In genomic region chr14:23299986-23300686, GRCh38 we compare ENCODE assay signal across 8 cellular contexts. TPM values are rescaled to one million over a fixed set of nuclear protein-coding genes. Genes with fewer than 3 reads are reported as not detected.
DNase-seq lines count a peak whose midpoint lies in the region; ATAC-seq, FAIRE-seq and TF ChIP-seq lines count a peak whose summit lies in the region.

No MANE protein-coding gene starts in this region.

- 91% methylated on average over 10 of the region's 10 CpGs for WGBS in HepG2 (ENCODE audit: low lambda C conversion rate)

- H2AFZ ChIP-seq in HepG2 (ENCODE audit: low read length): no peak overlapping the region

- ATAC-seq in HepG2 (no peak), thoracic aorta (ENCODE audit: insufficient number of reproducible peaks, low FRiP score, low read depth) (no peak)

- H3K9me3 ChIP-seq in adipocyte (ENCODE audit: control insufficient read depth, low read length) (no peaks in the 10 kb centered on the region), HepG2 (ENCODE audit: low read length) (no peaks in the 10 kb centered on the region), thoracic aorta (no peaks in the 10 kb centered on the region)

- H4K20me1 ChIP-seq in HepG2 (ENCODE audit: insufficient read depth, low read length): no peaks in the 10 kb centered on the region

- no TSS peak for BruUV-seq in HepG2 (replicated peaks; lab: Mats Ljungman, UMichigan)

- peaks cover 3% of the 10 kb centered on the region for H3K27me3 Mint-ChIP-seq in activated CD4-positive, alpha-beta T cell treated with anti-CD3 and anti-CD28 coated beads, Interleukin-2, amount 10 ng/mL, durations not matched to agents 24 days and 14 days

- CTCF ChIA-PET in HepG2 (lab: Yijun Ruan, JAX; ENCODE audit: low intra/inter-chr PET ratio, low total read pairs): interaction anchor here (1.0 to 2.4 kb wide), 5 partner anchors 21 to 230 kb away, joined by 3 to 17 read pairs (median 3); no protein-coding TSS in a partner anchor

- no peaks in the 10 kb centered on the region for H3K9me3 Mint-ChIP-seq in activated CD4-positive, alpha-beta T cell treated with anti-CD3 and anti-CD28 coated beads, Interleukin-2, amount 10 ng/mL, durations not matched to agents 24 days and 14 days

- no peak for TF ChIP-seq RAD21 in HepG2 (CRISPR knock-in tag; IDR thresholded peaks at IDR 0.05)

- H3K36me3 ChIP-seq in adipocyte (ENCODE audit: control insufficient read depth, insufficient read depth, low read length, severe bottlenecking) (no peaks in the 10 kb centered on the region), HepG2 (replicated peaks in 1 of 2; ENCODE audit: control insufficient read depth in 1 of 2, insufficient read depth in 2 of 2, low read length in 2 of 2) (peaks cover 3% of the 10 kb centered on the region in 2 experiments; a peak in 1 of 5 replicates), thoracic aorta (no peaks in the 10 kb centered on the region)

- in situ Hi-C loops in HepG2 (cut with HindIII; ENCODE audit: extremely low pct_ligation_motif_present, low pct_unique_long_range_greater_than_20kb) (loop anchor here (5.0 to 25.0 kb wide), 2 partner anchors 38 to 837 kb away; partner anchors contain the start of genes EMC9, FITM1, PSME1 and PSME2), GM13977 (cut with MboI; ENCODE audit: low pct_unique_long_range_greater_than_20kb, low sequenced_read_pairs, unreplicated experiment) (no loop called here)

- H3K27ac Mint-ChIP-seq in activated CD4-positive, alpha-beta T cell treated with anti-CD3 and anti-CD28 coated beads, Interleukin-2, amount 10 ng/mL, durations not matched to agents 24 days and 14 days: peak overlapping the region; percentile 99

- peaks cover 26% of the 10 kb centered on the region for H3K4me1 Mint-ChIP-seq in activated CD4-positive, alpha-beta T cell treated with anti-CD3 and anti-CD28 coated beads, Interleukin-2, amount 10 ng/mL, durations not matched to agents 24 days and 14 days

- intact Hi-C loops in activated CD4-positive, alpha-beta T cell treated with anti-CD3 and anti-CD28 coated beads, Interleukin-2, amount 10 ng/mL, durations not matched to agents 24 days and 14 days (cut with micrococcal nuclease): loop anchor here (1.0 to 5.0 kb wide), 4 partner anchors 33 to 373 kb away; partner anchors contain the start of genes ACIN1, C14orf119 and PRMT5
- intact Hi-C loops in HepG2 (cut with micrococcal nuclease; ENCODE audit: unreplicated experiment): loop anchor here (1.0 to 10.0 kb wide), 5 partner anchors 35 to 995 kb away; partner anchors contain the start of genes AJUBA, DCAF11, DHRS1 and NOP9

- peaks cover 4% of the 10 kb centered on the region for H3K79me2 ChIP-seq in HepG2 (ENCODE audit: insufficient read depth, low read length)

- H3K9ac ChIP-seq in adipocyte (ENCODE audit: low read length): peak overlapping the region; percentile 98
- peak overlapping the region; percentile 80 for H3K9ac ChIP-seq in HepG2 (ENCODE audit: insufficient read depth, low read depth, low read length)

- FAIRE-seq in HepG2 (lab: Jason Lieb, UNC): no peak

- H3K4me3 ChIP-seq in adipocyte (ENCODE audit: low read length): peak overlapping the region; percentile 97
- H3K4me3 ChIP-seq in HepG2 (replicated peaks in 1 of 3; ENCODE audit: insufficient read depth in 1 of 3, low read depth in 2 of 3, low read length in 3 of 3): peak overlapping the region; percentile 65 to 88 (median 75)
- peak overlapping the region; percentile 80 for H3K4me3 ChIP-seq in thoracic aorta

- TF ChIP-seq POLR2A in HepG2 (IDR thresholded peaks at IDR 0.05; ENCODE audit: insufficient read depth in 1 of 2, low read depth in 2 of 2, low read length in 2 of 2): no peak

- H3K27me3 ChIP-seq in adipocyte (replicated peaks; ENCODE audit: control insufficient read depth, insufficient read depth, low read length): no peaks in the 10 kb centered on the region
- H3K27me3 ChIP-seq in HepG2 (ENCODE audit: control insufficient read depth in 1 of 2, insufficient read depth in 2 of 2, low read length in 2 of 2): no peaks in the 10 kb centered on the region; a peak in 1 of 5 replicates
- no peaks in the 10 kb centered on the region for H3K27me3 ChIP-seq in thoracic aorta (replicated peaks; ENCODE audit: insufficient read depth)

- POLR2A ChIA-PET in HepG2 (lab: Yijun Ruan, JAX): interaction anchor here (0.6 to 18.7 kb wide), 16 partner anchors 10 to 318 kb away, joined by 3 to 1053 read pairs (median 8); partner anchors contain the start of genes ACIN1, AJUBA, AP1G2 and C14orf119

- peak overlapping the region; percentile 91 for H3K27ac ChIP-seq in HepG2 (ENCODE audit: extremely low read length, insufficient read depth, low read length)
- peak overlapping the region; percentile 97 to 98 for H3K27ac ChIP-seq in thoracic aorta

- peaks cover 23% of the 10 kb centered on the region for H3K36me3 Mint-ChIP-seq in activated CD4-positive, alpha-beta T cell treated with anti-CD3 and anti-CD28 coated beads, Interleukin-2, amount 10 ng/mL, durations not matched to agents 24 days and 14 days (ENCODE audit: low read depth)

- peak overlapping the region; percentile 99 for H3K4me2 ChIP-seq in HepG2 (ENCODE audit: low read depth, low read length)

- H3K4me1 ChIP-seq in adipocyte (ENCODE audit: control insufficient read depth, insufficient read depth, low read length) (peaks cover 37% of the 10 kb centered on the region), HepG2 (ENCODE audit: insufficient read depth, low read length) (peaks cover 48% of the 10 kb centered on the region), thoracic aorta (ENCODE audit: control insufficient read depth in 1 of 2, low read depth in 2 of 2) (peaks cover 5 to 28% of the 10 kb centered on the region in 2 donors)

- no peak; the same call in 1 of the 2 replicates for TF ChIP-seq CTCF in HepG2 (CRISPR knock-in tag; IDR thresholded peaks at IDR 0.05)
- TF ChIP-seq CTCF in thoracic aorta (IDR thresholded peaks at IDR 0.05): no peak
- TF ChIP-seq CTCF in GM13977 (IDR thresholded peaks at IDR 0.05; ENCODE audit: extremely low read depth, insufficient read depth, missing control alignments): no peak

- TF ChIP-seq EP300 in HepG2 (IDR thresholded peaks at IDR 0.05; ENCODE audit: low read depth in 2 of 2, low read length in 2 of 2) (no peak), HepG2 (CRISPR knock-in tag; IDR thresholded peaks at IDR 0.05; ENCODE audit: borderline replicate concordance) (no peak)

- H3K4me3 Mint-ChIP-seq in activated CD4-positive, alpha-beta T cell treated with anti-CD3 and anti-CD28 coated beads, Interleukin-2, amount 10 ng/mL, durations not matched to agents 24 days and 14 days: peak overlapping the region; percentile 98

- DNase-seq in activated CD4-positive, alpha-beta T cell treated with anti-CD3 and anti-CD28 coated beads, Interleukin-2, amount 10 ng/mL, durations not matched to agents 24 days and 14 days: peak; percentile 57
- no peak for DNase-seq in activated CD4-positive, alpha-beta T cell treated with anti-CD3 and anti-CD28 coated beads for 1 hour
- DNase-seq in adipocyte (ENCODE audit: low read depth): no peak
- DNase-seq in HepG2 (ENCODE audit: low spot score): no peak
- no peak for DNase-seq in thoracic aorta (ENCODE audit: low spot score)
- DNase-seq in GM13977 (ENCODE audit: low spot score): no peak
- DNase-seq in ecto neural progenitor cell (ENCODE audit: low spot score): no peak
- DNase-seq in stimulated activated CD4-positive, alpha-beta T cell treated with anti-CD3 and anti-CD28 coated beads, Interleukin-2, amount 100 ng/mL, for 24 hours: no peak

RNA-seq across cellular contexts. Expression of gene PPP1R3E, which starts 2.5 kb away (rescaled TPM):
- total RNA-seq in activated CD4-positive, alpha-beta T cell treated with anti-CD3 and anti-CD28 coated beads, Interleukin-2, amount 10 ng/mL, durations not matched to agents 24 days and 14 days: 21.3 and 23.3 TPM in 2 replicates
- 8.3 and 16.5 TPM in 2 replicates for total RNA-seq in HepG2 (2016; rRNA removed; fragmentation: Illumina TruSeq; extraction: Trizol)
- total RNA-seq in HepG2 (2016; cell fraction: cytosol; rRNA removed; fragmentation: Illumina TruSeq; extraction: Trizol; ENCODE audit: low read depth): 2.5 and 3.0 TPM in 2 replicates
- total RNA-seq in HepG2 (2016; cell fraction: insoluble cytoplasmic fraction; rRNA removed; fragmentation: Illumina TruSeq; extraction: Trizol): 8.0 and 15.9 TPM in 2 replicates
- total RNA-seq in HepG2 (2016; cell fraction: membrane; rRNA removed; fragmentation: Illumina TruSeq; extraction: Trizol): 7.4 and 8.8 TPM in 2 replicates
- 19.8 and 23.1 TPM in 2 replicates for total RNA-seq in HepG2 (2016; cell fraction: nucleus; rRNA removed; fragmentation: Illumina TruSeq; extraction: Trizol)
- 22.5 and 26.5 TPM in 2 replicates for polyA plus RNA-seq in HepG2 (2011; rRNA removed)
- polyA plus RNA-seq in HepG2 (2011; cell fraction: cytosol; rRNA removed): 7.4 and 8.8 TPM in 2 replicates
- 76.6 and 82.6 TPM in 2 replicates for polyA plus RNA-seq in HepG2 (2011; cell fraction: nucleus; rRNA removed)
- 17.5 and 26.4 TPM in 2 replicates for polyA plus RNA-seq in HepG2 (2012)
- 3.7 and 5.1 TPM in 2 replicates for polyA plus RNA-seq in HepG2 (2016; cell fraction: cytosol; fragmentation: Illumina TruSeq; extraction: Trizol; ENCODE audit: low read depth)
- 11.7 and 14.7 TPM in 2 replicates for polyA plus RNA-seq in HepG2 (2016; cell fraction: insoluble cytoplasmic fraction; fragmentation: Illumina TruSeq; extraction: Trizol; ENCODE audit: low read depth)
- 7.2 and 7.4 TPM in 2 replicates for polyA plus RNA-seq in HepG2 (2016; cell fraction: membrane; fragmentation: Illumina TruSeq; extraction: Trizol; ENCODE audit: low read depth)
- 47.6 and 61.8 TPM in 2 replicates for polyA plus RNA-seq in HepG2 (2016; cell fraction: nucleus; fragmentation: Illumina TruSeq; extraction: Trizol; ENCODE audit: insufficient read depth, low read depth)
- 10.2 and 19.7 TPM in 2 replicates for polyA minus RNA-seq in HepG2 (2011; rRNA and poly(A)+ RNA removed; ENCODE audit: low replicate concordance)
- polyA minus RNA-seq in HepG2 (2011; cell fraction: cytosol; rRNA and poly(A)+ RNA removed): 2.6 and 4.5 TPM in 2 replicates
- 55.5 and 56.2 TPM in 2 replicates for polyA minus RNA-seq in HepG2 (2011; cell fraction: nucleus; rRNA and poly(A)+ RNA removed)
- total RNA-seq in thoracic aorta: 1 to 10 TPM; 8.7 TPM

RNA-seq across cellular contexts. Expression of gene BCL2L2, which starts 6.5 kb away (rescaled TPM):
- total RNA-seq in activated CD4-positive, alpha-beta T cell treated with anti-CD3 and anti-CD28 coated beads, Interleukin-2, amount 10 ng/mL, durations not matched to agents 24 days and 14 days: 5.6 and 5.7 TPM in 2 replicates
- 26.6 and 28.1 TPM in 2 replicates for total RNA-seq in HepG2 (2016; rRNA removed; fragmentation: Illumina TruSeq; extraction: Trizol)
- 5.8 and 7.1 TPM in 2 replicates for total RNA-seq in HepG2 (2016; cell fraction: cytosol; rRNA removed; fragmentation: Illumina TruSeq; extraction: Trizol; ENCODE audit: low read depth)
- total RNA-seq in HepG2 (2016; cell fraction: insoluble cytoplasmic fraction; rRNA removed; fragmentation: Illumina TruSeq; extraction: Trizol): 23.5 and 29.8 TPM in 2 replicates
- 24.4 and 25.0 TPM in 2 replicates for total RNA-seq in HepG2 (2016; cell fraction: membrane; rRNA removed; fragmentation: Illumina TruSeq; extraction: Trizol)
- total RNA-seq in HepG2 (2016; cell fraction: nucleus; rRNA removed; fragmentation: Illumina TruSeq; extraction: Trizol): 38.0 and 39.0 TPM in 2 replicates
- 49.8 and 58.5 TPM in 2 replicates for polyA plus RNA-seq in HepG2 (2011; rRNA removed)
- 47.5 and 52.5 TPM in 2 replicates for polyA plus RNA-seq in HepG2 (2011; cell fraction: cytosol; rRNA removed)
- 125 and 134 TPM in 2 replicates for polyA plus RNA-seq in HepG2 (2011; cell fraction: nucleus; rRNA removed)
- polyA plus RNA-seq in HepG2 (2012): 58.4 and 61.4 TPM in 2 replicates
- polyA plus RNA-seq in HepG2 (2016; cell fraction: cytosol; fragmentation: Illumina TruSeq; extraction: Trizol; ENCODE audit: low read depth): 5.0 and 5.6 TPM in 2 replicates
- polyA plus RNA-seq in HepG2 (2016; cell fraction: insoluble cytoplasmic fraction; fragmentation: Illumina TruSeq; extraction: Trizol; ENCODE audit: low read depth): 24.9 and 26.1 TPM in 2 replicates
- 16.9 and 17.1 TPM in 2 replicates for polyA plus RNA-seq in HepG2 (2016; cell fraction: membrane; fragmentation: Illumina TruSeq; extraction: Trizol; ENCODE audit: low read depth)
- 62.1 and 68.2 TPM in 2 replicates for polyA plus RNA-seq in HepG2 (2016; cell fraction: nucleus; fragmentation: Illumina TruSeq; extraction: Trizol; ENCODE audit: insufficient read depth, low read depth)
- polyA minus RNA-seq in HepG2 (2011; rRNA and poly(A)+ RNA removed; ENCODE audit: low replicate concordance): 14.9 and 41.6 TPM in 2 replicates
- 15.1 and 17.5 TPM in 2 replicates for polyA minus RNA-seq in HepG2 (2011; cell fraction: cytosol; rRNA and poly(A)+ RNA removed)
- 64.5 and 72.0 TPM in 2 replicates for polyA minus RNA-seq in HepG2 (2011; cell fraction: nucleus; rRNA and poly(A)+ RNA removed)
- 10 to 100 TPM; 50.6 to 74.4 TPM for total RNA-seq in thoracic aorta

RNA-seq across cellular contexts. Expression of gene HOMEZ, which starts 14.2 kb away (rescaled TPM):
- total RNA-seq in activated CD4-positive, alpha-beta T cell treated with anti-CD3 and anti-CD28 coated beads, Interleukin-2, amount 10 ng/mL, durations not matched to agents 24 days and 14 days: 12.9 and 13.5 TPM in 2 replicates
- 13.6 and 14.5 TPM in 2 replicates for total RNA-seq in HepG2 (2016; rRNA removed; fragmentation: Illumina TruSeq; extraction: Trizol)
- total RNA-seq in HepG2 (2016; cell fraction: cytosol; rRNA removed; fragmentation: Illumina TruSeq; extraction: Trizol; ENCODE audit: low read depth): 11.3 and 13.1 TPM in 2 replicates
- 10.5 and 16.1 TPM in 2 replicates for total RNA-seq in HepG2 (2016; cell fraction: insoluble cytoplasmic fraction; rRNA removed; fragmentation: Illumina TruSeq; extraction: Trizol)
- total RNA-seq in HepG2 (2016; cell fraction: membrane; rRNA removed; fragmentation: Illumina TruSeq; extraction: Trizol): 14.8 and 16.4 TPM in 2 replicates
- 10.9 and 15.9 TPM in 2 replicates for total RNA-seq in HepG2 (2016; cell fraction: nucleus; rRNA removed; fragmentation: Illumina TruSeq; extraction: Trizol)
- polyA plus RNA-seq in HepG2 (2011; rRNA removed): 31.8 and 35.0 TPM in 2 replicates
- 26.7 and 26.8 TPM in 2 replicates for polyA plus RNA-seq in HepG2 (2011; cell fraction: cytosol; rRNA removed)
- 13.9 and 15.8 TPM in 2 replicates for polyA plus RNA-seq in HepG2 (2011; cell fraction: nucleus; rRNA removed)
- polyA plus RNA-seq in HepG2 (2012): 11.3 and 15.2 TPM in 2 replicates
- 29.8 and 33.7 TPM in 2 replicates for polyA plus RNA-seq in HepG2 (2016; cell fraction: cytosol; fragmentation: Illumina TruSeq; extraction: Trizol; ENCODE audit: low read depth)
- polyA plus RNA-seq in HepG2 (2016; cell fraction: insoluble cytoplasmic fraction; fragmentation: Illumina TruSeq; extraction: Trizol; ENCODE audit: low read depth): 16.7 and 23.2 TPM in 2 replicates
- polyA plus RNA-seq in HepG2 (2016; cell fraction: membrane; fragmentation: Illumina TruSeq; extraction: Trizol; ENCODE audit: low read depth): 23.7 and 26.4 TPM in 2 replicates
- 20.7 and 24.1 TPM in 2 replicates for polyA plus RNA-seq in HepG2 (2016; cell fraction: nucleus; fragmentation: Illumina TruSeq; extraction: Trizol; ENCODE audit: insufficient read depth, low read depth)
- 56.0 and 72.1 TPM in 2 replicates for polyA minus RNA-seq in HepG2 (2011; rRNA and poly(A)+ RNA removed; ENCODE audit: low replicate concordance)
- 22.0 and 25.8 TPM in 2 replicates for polyA minus RNA-seq in HepG2 (2011; cell fraction: cytosol; rRNA and poly(A)+ RNA removed)
- polyA minus RNA-seq in HepG2 (2011; cell fraction: nucleus; rRNA and poly(A)+ RNA removed): 19.6 and 28.8 TPM in 2 replicates
- total RNA-seq in thoracic aorta: 1 to 10 TPM; 4.6 to 6.2 TPM

RNA-seq across cellular contexts. Expression of gene PABPN1, which starts 21.1 kb away (rescaled TPM):
- total RNA-seq in activated CD4-positive, alpha-beta T cell treated with anti-CD3 and anti-CD28 coated beads, Interleukin-2, amount 10 ng/mL, durations not matched to agents 24 days and 14 days: 277 and 278 TPM in 2 replicates
- total RNA-seq in HepG2 (2016; rRNA removed; fragmentation: Illumina TruSeq; extraction: Trizol) (173 and 233 TPM in 2 replicates), thoracic aorta (10 to 100 TPM; 44.8 to 54.9 TPM)
- 164 and 170 TPM in 2 replicates for total RNA-seq in HepG2 (2016; cell fraction: cytosol; rRNA removed; fragmentation: Illumina TruSeq; extraction: Trizol; ENCODE audit: low read depth)
- total RNA-seq in HepG2 (2016; cell fraction: insoluble cytoplasmic fraction; rRNA removed; fragmentation: Illumina TruSeq; extraction: Trizol): 151 and 261 TPM in 2 replicates
- total RNA-seq in HepG2 (2016; cell fraction: membrane; rRNA removed; fragmentation: Illumina TruSeq; extraction: Trizol): 240 and 258 TPM in 2 replicates
- 233 and 257 TPM in 2 replicates for total RNA-seq in HepG2 (2016; cell fraction: nucleus; rRNA removed; fragmentation: Illumina TruSeq; extraction: Trizol)
- polyA plus RNA-seq in HepG2 (2011; rRNA removed): 524 and 560 TPM in 2 replicates
- polyA plus RNA-seq in HepG2 (2011; cell fraction: cytosol; rRNA removed): 223 and 254 TPM in 2 replicates
- 1,653 and 1,890 TPM in 2 replicates for polyA plus RNA-seq in HepG2 (2011; cell fraction: nucleus; rRNA removed)
- 250 and 273 TPM in 2 replicates for polyA plus RNA-seq in HepG2 (2012)
- polyA plus RNA-seq in HepG2 (2016; cell fraction: cytosol; fragmentation: Illumina TruSeq; extraction: Trizol; ENCODE audit: low read depth): 203 and 217 TPM in 2 replicates
- 267 and 292 TPM in 2 replicates for polyA plus RNA-seq in HepG2 (2016; cell fraction: insoluble cytoplasmic fraction; fragmentation: Illumina TruSeq; extraction: Trizol; ENCODE audit: low read depth)
- 282 and 307 TPM in 2 replicates for polyA plus RNA-seq in HepG2 (2016; cell fraction: membrane; fragmentation: Illumina TruSeq; extraction: Trizol; ENCODE audit: low read depth)
- 742 and 751 TPM in 2 replicates for polyA plus RNA-seq in HepG2 (2016; cell fraction: nucleus; fragmentation: Illumina TruSeq; extraction: Trizol; ENCODE audit: insufficient read depth, low read depth)
- polyA minus RNA-seq in HepG2 (2011; rRNA and poly(A)+ RNA removed; ENCODE audit: low replicate concordance): 87.7 and 98.1 TPM in 2 replicates
- polyA minus RNA-seq in HepG2 (2011; cell fraction: cytosol; rRNA and poly(A)+ RNA removed): 48.4 and 51.4 TPM in 2 replicates
- 305 and 331 TPM in 2 replicates for polyA minus RNA-seq in HepG2 (2011; cell fraction: nucleus; rRNA and poly(A)+ RNA removed)

RNA-seq across cellular contexts. Expression of gene SLC22A17, which starts 52.6 kb away (rescaled TPM):
- 2.0 and 2.3 TPM in 2 replicates for total RNA-seq in activated CD4-positive, alpha-beta T cell treated with anti-CD3 and anti-CD28 coated beads, Interleukin-2, amount 10 ng/mL, durations not matched to agents 24 days and 14 days
- total RNA-seq in HepG2 (2016; rRNA removed; fragmentation: Illumina TruSeq; extraction: Trizol) (0.48 and 0.95 TPM in 2 replicates), thoracic aorta (10 to 100 TPM; 55.1 to 72.3 TPM)
- 0.30 TPM in 1 of 2 replicates, not detected in the other for total RNA-seq in HepG2 (2016; cell fraction: cytosol; rRNA removed; fragmentation: Illumina TruSeq; extraction: Trizol; ENCODE audit: low read depth)
- 0.21 and 0.91 TPM in 2 replicates for total RNA-seq in HepG2 (2016; cell fraction: insoluble cytoplasmic fraction; rRNA removed; fragmentation: Illumina TruSeq; extraction: Trizol)
- 0.12 and 0.31 TPM in 2 replicates for total RNA-seq in HepG2 (2016; cell fraction: membrane; rRNA removed; fragmentation: Illumina TruSeq; extraction: Trizol)
- 1.2 TPM in 2 replicates for total RNA-seq in HepG2 (2016; cell fraction: nucleus; rRNA removed; fragmentation: Illumina TruSeq; extraction: Trizol)
- 1.1 and 1.8 TPM in 2 replicates for polyA plus RNA-seq in HepG2 (2011; rRNA removed)
- 0.69 and 0.98 TPM in 2 replicates for polyA plus RNA-seq in HepG2 (2011; cell fraction: cytosol; rRNA removed)
- 9.4 and 11.6 TPM in 2 replicates for polyA plus RNA-seq in HepG2 (2011; cell fraction: nucleus; rRNA removed)
- 1.7 and 2.3 TPM in 2 replicates for polyA plus RNA-seq in HepG2 (2012)
- polyA plus RNA-seq in HepG2 (2016; cell fraction: cytosol; fragmentation: Illumina TruSeq; extraction: Trizol; ENCODE audit: low read depth): 0.12 and 0.14 TPM in 2 replicates
- polyA plus RNA-seq in HepG2 (2016; cell fraction: insoluble cytoplasmic fraction; fragmentation: Illumina TruSeq; extraction: Trizol; ENCODE audit: low read depth): 0.27 and 0.67 TPM in 2 replicates
- 0.16 and 0.19 TPM in 2 replicates for polyA plus RNA-seq in HepG2 (2016; cell fraction: membrane; fragmentation: Illumina TruSeq; extraction: Trizol; ENCODE audit: low read depth)
- polyA plus RNA-seq in HepG2 (2016; cell fraction: nucleus; fragmentation: Illumina TruSeq; extraction: Trizol; ENCODE audit: insufficient read depth, low read depth): 3.6 and 3.8 TPM in 2 replicates
- 3.1 TPM in 1 of 2 replicates, not detected in the other for polyA minus RNA-seq in HepG2 (2011; rRNA and poly(A)+ RNA removed; ENCODE audit: low replicate concordance)
- 0.59 and 1.5 TPM in 2 replicates for polyA minus RNA-seq in HepG2 (2011; cell fraction: cytosol; rRNA and poly(A)+ RNA removed)
- 0.99 and 1.9 TPM in 2 replicates for polyA minus RNA-seq in HepG2 (2011; cell fraction: nucleus; rRNA and poly(A)+ RNA removed)
